1 cellular context compared by ENCODE assay signal in the genomic region with DNA sequence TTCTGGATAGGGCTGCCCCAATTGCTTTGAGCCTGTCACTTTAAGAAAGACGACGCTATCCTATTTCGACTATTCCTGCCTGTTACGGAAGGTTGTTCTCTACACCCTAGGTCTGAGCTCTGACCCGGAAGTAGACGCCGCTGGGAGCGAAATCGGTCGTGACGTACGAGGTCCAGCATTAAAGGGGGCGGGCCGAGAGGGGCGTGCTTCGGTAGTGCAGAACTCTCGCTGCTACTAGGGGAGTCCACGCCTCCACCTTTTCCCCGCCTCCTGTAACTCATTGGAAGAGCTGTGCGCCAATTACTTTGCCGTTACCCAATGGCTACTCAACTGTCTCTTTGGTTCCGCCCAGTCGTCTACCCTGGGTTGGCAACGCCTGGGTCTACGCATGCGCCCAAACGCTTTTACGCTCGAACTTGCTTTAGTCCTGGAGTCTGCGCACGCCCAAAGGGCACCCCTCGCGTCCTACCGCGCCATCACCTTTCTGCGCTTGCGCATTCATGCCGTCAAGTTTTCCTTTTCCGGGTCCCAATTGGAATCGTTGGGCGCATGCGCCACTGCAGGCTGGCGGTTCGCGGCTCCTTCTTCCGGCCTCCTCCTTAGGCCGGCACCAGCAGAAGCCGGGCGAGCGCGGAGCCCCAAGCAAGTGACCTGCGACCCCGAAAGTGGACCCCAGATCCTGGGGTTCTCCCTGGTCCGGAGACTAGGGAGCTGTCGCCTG.
TF ChIP-seq lines count a peak whose summit lies in the region.

Gene PCNX3 (plus strand): TSS at position 548 of the 721 bp plus-strand sequence. CDS start 536 bp downstream, outside the sequence.

TF ChIP-seq in HepG2, 621 proteins besides CTCF, POLR2A, EP300 and RAD21 (continued from another document):
- peak; percentile 84 for TF ChIP-seq MAX (IDR thresholded peaks at IDR 0.05)
- TF ChIP-seq, protein P1, sequence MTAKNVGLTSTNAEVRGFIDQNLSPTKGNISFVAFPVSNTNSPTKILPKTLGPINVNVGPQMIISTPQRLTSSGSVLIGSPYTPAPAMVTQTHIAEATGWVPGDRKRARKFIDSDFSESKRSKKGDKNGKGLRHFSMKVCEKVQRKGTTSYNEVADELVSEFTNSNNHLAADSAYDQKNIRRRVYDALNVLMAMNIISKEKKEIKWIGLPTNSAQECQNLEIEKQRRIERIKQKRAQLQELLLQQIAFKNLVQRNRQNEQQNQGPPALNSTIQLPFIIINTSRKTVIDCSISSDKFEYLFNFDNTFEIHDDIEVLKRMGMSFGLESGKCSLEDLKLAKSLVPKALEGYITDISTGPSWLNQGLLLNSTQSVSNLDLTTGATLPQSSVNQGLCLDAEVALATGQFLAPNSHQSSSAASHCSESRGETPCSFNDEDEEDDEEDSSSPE (CRISPR knock-in tag; IDR thresholded peaks at IDR 0.05) = peak; percentile 29; the same call in 1 of the 2 replicates
- 0 out of 2 replicates have a peak, but pooled peaks have one; percentile 26 for TF ChIP-seq ZNF704 (CRISPR knock-in tag; IDR thresholded peaks at IDR 0.05; ENCODE audit: borderline replicate concordance)
- TF ChIP-seq ZNF550 (CRISPR knock-in tag; IDR thresholded peaks at IDR 0.05; ENCODE audit: borderline replicate concordance) = no peak
- peak; percentile 76; the same call in 1 of the 3 replicates for TF ChIP-seq MXI1 (IDR thresholded peaks at IDR 0.05; ENCODE audit: borderline replicate concordance, low read depth, low read length)
- TF ChIP-seq POLR2G (IDR thresholded peaks at IDR 0.05; ENCODE audit: low read depth, low read length) = peak; percentile 74
- TF ChIP-seq NR2F2 (IDR thresholded peaks at IDR 0.05; ENCODE audit: borderline replicate concordance, low read depth) = peak; percentile 19; the same call in 1 of the 2 replicates
- TF ChIP-seq POGZ (CRISPR knock-in tag; IDR thresholded peaks at IDR 0.05) = 0 out of 2 replicates have a peak, but pooled peaks have one; percentile 1
- TF ChIP-seq, protein P2, sequence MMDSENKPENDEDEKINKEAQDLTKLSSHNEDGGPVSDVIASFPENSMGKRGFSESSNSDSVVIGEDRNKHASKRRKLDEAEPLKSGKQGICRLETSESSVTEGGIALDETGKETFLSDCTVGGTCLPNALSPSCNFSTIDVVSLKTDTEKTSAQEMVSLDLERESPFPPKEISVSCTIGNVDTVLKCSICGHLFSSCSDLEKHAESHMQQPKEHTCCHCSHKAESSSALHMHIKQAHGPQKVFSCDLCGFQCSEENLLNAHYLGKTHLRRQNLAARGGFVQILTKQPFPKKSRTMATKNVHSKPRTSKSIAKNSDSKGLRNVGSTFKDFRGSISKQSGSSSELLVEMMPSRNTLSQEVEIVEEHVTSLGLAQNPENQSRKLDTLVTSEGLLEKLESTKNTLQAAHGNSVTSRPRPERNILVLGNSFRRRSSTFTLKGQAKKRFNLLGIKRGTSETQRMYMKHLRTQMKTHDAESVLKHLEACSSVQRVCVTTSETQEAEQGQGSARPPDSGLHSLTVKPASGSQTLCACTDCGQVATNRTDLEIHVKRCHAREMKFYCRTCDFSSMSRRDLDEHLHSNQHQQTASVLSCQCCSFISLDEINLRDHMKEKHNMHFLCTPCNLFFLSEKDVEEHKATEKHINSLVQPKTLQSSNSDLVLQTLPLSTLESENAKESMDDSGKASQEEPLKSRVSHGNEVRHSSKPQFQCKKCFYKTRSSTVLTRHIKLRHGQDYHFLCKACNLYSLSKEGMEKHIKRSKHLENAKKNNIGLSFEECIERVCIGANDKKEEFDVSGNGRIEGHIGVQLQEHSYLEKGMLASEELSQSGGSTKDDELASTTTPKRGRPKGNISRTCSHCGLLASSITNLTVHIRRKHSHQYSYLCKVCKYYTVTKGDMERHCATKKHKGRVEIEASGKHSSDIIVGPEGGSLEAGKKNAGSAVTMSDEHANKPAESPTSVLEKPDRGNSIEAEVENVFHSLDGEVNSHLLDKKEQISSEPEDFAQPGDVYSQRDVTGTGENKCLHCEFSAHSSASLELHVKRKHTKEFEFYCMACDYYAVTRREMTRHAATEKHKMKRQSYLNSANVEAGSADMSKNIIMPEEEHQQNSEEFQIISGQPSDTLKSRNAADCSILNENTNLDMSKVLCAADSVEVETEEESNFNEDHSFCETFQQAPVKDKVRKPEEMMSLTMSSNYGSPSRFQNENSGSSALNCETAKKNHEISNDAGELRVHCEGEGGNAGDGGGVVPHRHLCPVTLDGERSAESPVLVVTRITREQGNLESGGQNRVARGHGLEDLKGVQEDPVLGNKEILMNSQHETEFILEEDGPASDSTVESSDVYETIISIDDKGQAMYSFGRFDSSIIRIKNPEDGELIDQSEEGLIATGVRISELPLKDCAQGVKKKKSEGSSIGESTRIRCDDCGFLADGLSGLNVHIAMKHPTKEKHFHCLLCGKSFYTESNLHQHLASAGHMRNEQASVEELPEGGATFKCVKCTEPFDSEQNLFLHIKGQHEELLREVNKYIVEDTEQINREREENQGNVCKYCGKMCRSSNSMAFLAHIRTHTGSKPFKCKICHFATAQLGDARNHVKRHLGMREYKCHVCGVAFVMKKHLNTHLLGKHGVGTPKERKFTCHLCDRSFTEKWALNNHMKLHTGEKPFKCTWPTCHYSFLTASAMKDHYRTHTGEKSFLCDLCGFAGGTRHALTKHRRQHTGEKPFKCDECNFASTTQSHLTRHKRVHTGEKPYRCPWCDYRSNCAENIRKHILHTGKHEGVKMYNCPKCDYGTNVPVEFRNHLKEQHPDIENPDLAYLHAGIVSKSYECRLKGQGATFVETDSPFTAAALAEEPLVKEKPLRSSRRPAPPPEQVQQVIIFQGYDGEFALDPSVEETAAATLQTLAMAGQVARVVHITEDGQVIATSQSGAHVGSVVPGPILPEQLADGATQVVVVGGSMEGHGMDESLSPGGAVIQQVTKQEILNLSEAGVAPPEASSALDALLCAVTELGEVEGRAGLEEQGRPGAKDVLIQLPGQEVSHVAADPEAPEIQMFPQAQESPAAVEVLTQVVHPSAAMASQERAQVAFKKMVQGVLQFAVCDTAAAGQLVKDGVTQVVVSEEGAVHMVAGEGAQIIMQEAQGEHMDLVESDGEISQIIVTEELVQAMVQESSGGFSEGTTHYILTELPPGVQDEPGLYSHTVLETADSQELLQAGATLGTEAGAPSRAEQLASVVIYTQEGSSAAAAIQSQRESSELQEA (CRISPR knock-in tag; IDR thresholded peaks at IDR 0.05; ENCODE audit: not compliant biosample characterization) = no peak
- no peak for TF ChIP-seq ZNF34 (CRISPR knock-in tag; IDR thresholded peaks at IDR 0.05; ENCODE audit: borderline replicate concordance)
- TF ChIP-seq GATAD1 (CRISPR knock-in tag; IDR thresholded peaks at IDR 0.05) = peak; percentile 92
- TF ChIP-seq KAT8 (CRISPR knock-in tag; IDR thresholded peaks at IDR 0.05) = peak; percentile 94
- TF ChIP-seq RBFOX2 (IDR thresholded peaks at IDR 0.05; ENCODE audit: low read depth, low read length) = peak; percentile 90; the same call in 1 of the 2 replicates
- TF ChIP-seq BORCS8-MEF2B (CRISPR knock-in tag; IDR thresholded peaks at IDR 0.05) = peak; percentile 50; the same call in 1 of the 2 replicates
- TF ChIP-seq ZNF761 (CRISPR knock-in tag; conservative IDR thresholded peaks at IDR 0.05) = no peak
- TF ChIP-seq, protein P3, sequence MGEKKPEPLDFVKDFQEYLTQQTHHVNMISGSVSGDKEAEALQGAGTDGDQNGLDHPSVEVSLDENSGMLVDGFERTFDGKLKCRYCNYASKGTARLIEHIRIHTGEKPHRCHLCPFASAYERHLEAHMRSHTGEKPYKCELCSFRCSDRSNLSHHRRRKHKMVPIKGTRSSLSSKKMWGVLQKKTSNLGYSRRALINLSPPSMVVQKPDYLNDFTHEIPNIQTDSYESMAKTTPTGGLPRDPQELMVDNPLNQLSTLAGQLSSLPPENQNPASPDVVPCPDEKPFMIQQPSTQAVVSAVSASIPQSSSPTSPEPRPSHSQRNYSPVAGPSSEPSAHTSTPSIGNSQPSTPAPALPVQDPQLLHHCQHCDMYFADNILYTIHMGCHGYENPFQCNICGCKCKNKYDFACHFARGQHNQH (CRISPR knock-in tag; IDR thresholded peaks at IDR 0.05) = peak; percentile 56
- TF ChIP-seq ZNF780A (CRISPR knock-in tag; IDR thresholded peaks at IDR 0.05) = no peak
- TF ChIP-seq ZFP91 (CRISPR knock-in tag; IDR thresholded peaks at IDR 0.05; ENCODE audit: borderline replicate concordance) = peak; percentile 100
- TF ChIP-seq, protein P4, sequence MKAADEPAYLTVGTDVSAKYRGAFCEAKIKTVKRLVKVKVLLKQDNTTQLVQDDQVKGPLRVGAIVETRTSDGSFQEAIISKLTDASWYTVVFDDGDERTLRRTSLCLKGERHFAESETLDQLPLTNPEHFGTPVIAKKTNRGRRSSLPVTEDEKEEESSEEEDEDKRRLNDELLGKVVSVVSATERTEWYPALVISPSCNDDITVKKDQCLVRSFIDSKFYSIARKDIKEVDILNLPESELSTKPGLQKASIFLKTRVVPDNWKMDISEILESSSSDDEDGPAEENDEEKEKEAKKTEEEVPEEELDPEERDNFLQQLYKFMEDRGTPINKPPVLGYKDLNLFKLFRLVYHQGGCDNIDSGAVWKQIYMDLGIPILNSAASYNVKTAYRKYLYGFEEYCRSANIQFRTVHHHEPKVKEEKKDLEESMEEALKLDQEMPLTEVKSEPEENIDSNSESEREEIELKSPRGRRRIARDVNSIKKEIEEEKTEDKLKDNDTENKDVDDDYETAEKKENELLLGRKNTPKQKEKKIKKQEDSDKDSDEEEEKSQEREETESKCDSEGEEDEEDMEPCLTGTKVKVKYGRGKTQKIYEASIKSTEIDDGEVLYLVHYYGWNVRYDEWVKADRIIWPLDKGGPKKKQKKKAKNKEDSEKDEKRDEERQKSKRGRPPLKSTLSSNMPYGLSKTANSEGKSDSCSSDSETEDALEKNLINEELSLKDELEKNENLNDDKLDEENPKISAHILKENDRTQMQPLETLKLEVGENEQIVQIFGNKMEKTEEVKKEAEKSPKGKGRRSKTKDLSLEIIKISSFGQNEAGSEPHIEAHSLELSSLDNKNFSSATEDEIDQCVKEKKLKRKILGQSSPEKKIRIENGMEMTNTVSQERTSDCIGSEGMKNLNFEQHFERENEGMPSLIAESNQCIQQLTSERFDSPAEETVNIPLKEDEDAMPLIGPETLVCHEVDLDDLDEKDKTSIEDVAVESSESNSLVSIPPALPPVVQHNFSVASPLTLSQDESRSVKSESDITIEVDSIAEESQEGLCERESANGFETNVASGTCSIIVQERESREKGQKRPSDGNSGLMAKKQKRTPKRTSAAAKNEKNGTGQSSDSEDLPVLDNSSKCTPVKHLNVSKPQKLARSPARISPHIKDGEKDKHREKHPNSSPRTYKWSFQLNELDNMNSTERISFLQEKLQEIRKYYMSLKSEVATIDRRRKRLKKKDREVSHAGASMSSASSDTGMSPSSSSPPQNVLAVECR (CRISPR knock-in tag; IDR thresholded peaks at IDR 0.05; ENCODE audit: borderline replicate concordance) = peak; percentile 85
- TF ChIP-seq SP2 (CRISPR knock-in tag; IDR thresholded peaks at IDR 0.05) = peak; percentile 98
- TF ChIP-seq ZNF607 (CRISPR knock-in tag; IDR thresholded peaks at IDR 0.05; ENCODE audit: borderline replicate concordance) = no peak
- 0 out of 2 replicates have a peak, but pooled peaks have one; percentile 3 for TF ChIP-seq GTF3A (CRISPR knock-in tag; conservative IDR thresholded peaks at IDR 0.05)
- TF ChIP-seq ZMYM4 (CRISPR knock-in tag; IDR thresholded peaks at IDR 0.05) = no peak
- 0 out of 2 replicates have a peak, but pooled peaks have one; percentile 17 for TF ChIP-seq ZNF782 (CRISPR knock-in tag; IDR thresholded peaks at IDR 0.05; ENCODE audit: borderline replicate concordance)
- peak; percentile 66; the same call in 1 of the 2 replicates for TF ChIP-seq ZFX (CRISPR knock-in tag; IDR thresholded peaks at IDR 0.05; ENCODE audit: low read depth)
- TF ChIP-seq ZFY (CRISPR knock-in tag; IDR thresholded peaks at IDR 0.05) = peak; percentile 82
- TF ChIP-seq DMAP1 (CRISPR knock-in tag; IDR thresholded peaks at IDR 0.05) = 0 out of 2 replicates have a peak, but pooled peaks have one; percentile 53
- peak; percentile 100 for TF ChIP-seq NR2C2 (CRISPR knock-in tag; IDR thresholded peaks at IDR 0.05; ENCODE audit: borderline replicate concordance)
- peak; percentile 12; the same call in 1 of the 2 replicates for TF ChIP-seq YEATS4 (CRISPR knock-in tag; IDR thresholded peaks at IDR 0.05; ENCODE audit: borderline replicate concordance)
- peak; percentile 75; the same call in 1 of the 2 replicates for TF ChIP-seq TARDBP (CRISPR knock-in tag; IDR thresholded peaks at IDR 0.05)
- no peak for TF ChIP-seq SKI (IDR thresholded peaks at IDR 0.05; ENCODE audit: partially characterized antibody)
- 0 out of 2 replicates have a peak, but pooled peaks have one; percentile 42 for TF ChIP-seq ZNF124 (CRISPR knock-in tag; IDR thresholded peaks at IDR 0.05)
- peak; percentile 48; the same call in 1 of the 2 replicates for TF ChIP-seq SALL1 (CRISPR knock-in tag; IDR thresholded peaks at IDR 0.05)
- TF ChIP-seq ZNF468 (CRISPR knock-in tag; IDR thresholded peaks at IDR 0.05) = no peak
TF ChIP-seq in HepG2: peak in this region for 149.
